In the genomic region with DNA sequence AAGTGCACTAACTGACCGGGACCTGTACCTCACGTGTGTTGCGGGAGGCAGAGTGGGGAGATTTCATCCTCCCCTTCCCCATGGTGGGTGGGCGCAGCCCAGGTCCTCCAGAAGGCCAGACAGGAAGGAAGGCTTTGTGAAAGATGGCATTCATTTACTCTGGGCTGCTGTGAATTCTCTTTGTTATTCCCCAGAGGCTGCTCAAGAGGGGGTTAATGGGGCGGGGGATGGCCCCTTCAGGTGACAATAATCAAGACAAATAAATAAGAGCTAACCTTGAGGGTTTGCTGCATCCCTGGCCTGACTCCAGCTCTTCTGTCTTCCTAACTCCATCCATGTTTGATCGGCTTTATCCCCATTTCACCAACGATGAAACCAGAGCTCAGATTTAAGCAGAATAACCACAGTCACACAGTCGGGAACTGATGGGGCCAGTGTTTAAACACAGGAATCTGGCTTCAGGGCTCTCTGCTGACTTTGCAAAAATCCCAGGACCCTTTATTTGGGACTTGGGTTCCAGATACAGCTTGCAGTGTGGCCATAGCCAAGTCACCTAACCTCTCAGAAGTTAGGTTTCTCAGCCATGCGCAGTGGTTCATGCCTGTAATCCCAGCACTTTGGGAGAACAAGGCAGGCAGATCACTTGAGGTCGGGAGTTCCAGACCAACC, we compare ENCODE assay signal across 23 cellular contexts. TPM values are rescaled to one million over a fixed set of nuclear protein-coding genes. Genes with fewer than 3 reads are reported as not detected.
DNase-seq lines count a peak whose midpoint lies in the region; ATAC-seq lines count a peak whose summit lies in the region.
"Had no signal": no experiment of that assay in that cellular context is flagged by ENCODE, and none has a peak within 500 bp of the region (broad histone marks: within the 10 kb centered on the region; RNA-seq: fewer than 3 reads in every experiment).

No MANE protein-coding gene starts in this region.

- DNase-seq in H7 (peak; percentile 77), NT2/D1 (ENCODE audit: low read depth, low spot score) (peak; percentile 93)
- DNase-seq in stimulated activated naive B cell treated with anti-CD40 and anti-IgM and Interleukin-4, amounts not matched to agents 10 μg/mL and 1 μg/mL and 100 μg/mL, for 72 hours, result no peak
- DNase-seq: activated B cell treated with CpG ODN at 0.5 μM for 24 hours; activated CD4-positive, alpha-beta memory T cell treated with anti-CD3 and anti-CD28 coated beads, Interleukin-2, amount 10 ng/mL, durations not matched to agents 7 days and 5 days; adrenal gland; CD8-positive, alpha-beta T cell; cortex of kidney; DMS53; GOT3; NCI-H146; NCI-H2171; NCI-H524 treated with DMSO at 0.1 percent for 48 hours; psoas muscle; stimulated activated CD4-positive, alpha-beta T cell treated with anti-CD3 and anti-CD28 coated beads, Interleukin-2, amount 100 ng/mL, for 24 hours; testis had no signal

- H3K4me1 ChIP-seq in NT2/D1 (ENCODE audit: insufficient read depth, insufficient read length), result peaks cover 35% of the 10 kb centered on the region
- peaks cover 49% of the 10 kb centered on the region for H3K4me1 ChIP-seq in iPS-15b (ENCODE audit: control insufficient read depth, insufficient read depth, low read length)
- H3K4me1 ChIP-seq: psoas muscle had no signal

- peak overlapping the region; percentile 42 for H3K9ac ChIP-seq in NT2/D1 (ENCODE audit: insufficient read length, low read depth)
- peak overlapping the region; percentile 1 for H3K9ac ChIP-seq in iPS-15b (ENCODE audit: low read depth, low read length)

- peak overlapping the region; percentile 42 for H3K27ac Mint-ChIP-seq in stimulated activated naive B cell treated with anti-CD40 and anti-IgM and Interleukin-4, amounts not matched to agents 10 μg/mL and 1 μg/mL and 100 μg/mL, for 72 hours
- no peak overlapping the region for H3K27ac Mint-ChIP-seq in activated T-helper 17 cell treated with anti-CD3 and anti-CD28 coated beads, Interleukin-2, amount 50 U/mL, for 72 hours
- H3K27ac Mint-ChIP-seq: activated B cell treated with CpG ODN at 0.5 μM for 24 hours; activated CD4-positive, alpha-beta memory T cell treated with anti-CD3 and anti-CD28 coated beads, Interleukin-2, amount 10 ng/mL, durations not matched to agents 7 days and 5 days; CD8-positive, alpha-beta T cell had no signal

- no peaks in the 10 kb centered on the region for H3K36me3 ChIP-seq in H7 (replicated peaks; ENCODE audit: control insufficient read depth, insufficient read depth, low read length)
- H3K36me3 ChIP-seq in NT2/D1 (ENCODE audit: insufficient read depth, insufficient read length, low read length), result no peaks in the 10 kb centered on the region
- no peaks in the 10 kb centered on the region for H3K36me3 ChIP-seq in iPS-15b (ENCODE audit: control insufficient read depth, insufficient read depth, low read length)
- H3K36me3 ChIP-seq: adrenal gland had no signal

- no peaks in the 10 kb centered on the region for H3K9me3 Mint-ChIP-seq in stimulated activated naive B cell treated with anti-CD40 and anti-IgM and Interleukin-4, amounts not matched to agents 10 μg/mL and 1 μg/mL and 100 μg/mL, for 72 hours
- no peaks in the 10 kb centered on the region for H3K9me3 Mint-ChIP-seq in activated T-helper 17 cell treated with anti-CD3 and anti-CD28 coated beads, Interleukin-2, amount 50 U/mL, for 72 hours
- H3K9me3 Mint-ChIP-seq: activated B cell treated with CpG ODN at 0.5 μM for 24 hours; activated CD4-positive, alpha-beta memory T cell treated with anti-CD3 and anti-CD28 coated beads, Interleukin-2, amount 10 ng/mL, durations not matched to agents 7 days and 5 days; CD8-positive, alpha-beta T cell; neural crest cell; stimulated activated memory B cell treated with anti-CD40 and anti-IgM and Interleukin-4, amounts not matched to agents 10 μg/mL and 1 μg/mL and 100 μg/mL, for 72 hours had no signal

- peaks cover 0 to 11% of the 10 kb centered on the region in 2 donors for H3K27me3 Mint-ChIP-seq in stimulated activated naive B cell treated with anti-CD40 and anti-IgM and Interleukin-4, amounts not matched to agents 10 μg/mL and 1 μg/mL and 100 μg/mL, for 72 hours
- H3K27me3 Mint-ChIP-seq in activated T-helper 17 cell treated with anti-CD3 and anti-CD28 coated beads, Interleukin-2, amount 50 U/mL, for 72 hours, result no peaks in the 10 kb centered on the region
- H3K27me3 Mint-ChIP-seq: activated B cell treated with CpG ODN at 0.5 μM for 24 hours had no signal

- H3K9me3 ChIP-seq in NT2/D1 (ENCODE audit: insufficient read depth, low read length) (no peaks in the 10 kb centered on the region), iPS-15b (ENCODE audit: control insufficient read depth, insufficient read depth, low read length) (no peaks in the 10 kb centered on the region)
- H3K9me3 ChIP-seq: adrenal gland, psoas muscle, testis had no signal

- peak overlapping the region; percentile 18; the same call in 1 of the 2 replicates for H3K4me3 ChIP-seq in H7 (ENCODE audit: insufficient read depth, low read depth, low read length)
- peak overlapping the region; percentile 22 for H3K4me3 ChIP-seq in NT2/D1 (ENCODE audit: insufficient read length, low read depth)
- peak overlapping the region; percentile 31 for H3K4me3 ChIP-seq in iPS-15b (ENCODE audit: low read depth, low read length)
- H3K4me3 ChIP-seq: adrenal gland, psoas muscle, skin epidermis, testis had no signal

- H3K4me1 Mint-ChIP-seq in stimulated activated naive B cell treated with anti-CD40 and anti-IgM and Interleukin-4, amounts not matched to agents 10 μg/mL and 1 μg/mL and 100 μg/mL, for 72 hours, result peaks cover 41 to 50% of the 10 kb centered on the region in 2 donors
- no peaks in the 10 kb centered on the region for H3K4me1 Mint-ChIP-seq in activated T-helper 17 cell treated with anti-CD3 and anti-CD28 coated beads, Interleukin-2, amount 50 U/mL, for 72 hours

- H3K27me3 ChIP-seq in H7 (ENCODE audit: control insufficient read depth, insufficient read depth, low read length) (no peaks in the 10 kb centered on the region), NT2/D1 (ENCODE audit: insufficient read depth, insufficient read length) (no peaks in the 10 kb centered on the region), iPS-15b (ENCODE audit: control insufficient read depth, insufficient read depth, low read length) (no peaks in the 10 kb centered on the region)
- H3K27me3 ChIP-seq: adrenal gland, testis had no signal

- ATAC-seq in stimulated activated naive B cell treated with anti-CD40 and anti-IgM and Interleukin-4, amounts not matched to agents 10 μg/mL and 1 μg/mL and 100 μg/mL, for 72 hours (replicated peaks), result no peak
- no peak for ATAC-seq in activated T-helper 17 cell treated with anti-CD3 and anti-CD28 coated beads, Interleukin-2, amount 50 U/mL, for 72 hours (replicated peaks)
- no peak for ATAC-seq in GM18520 (IDR thresholded peaks at IDR 0.05; ENCODE audit: unreplicated experiment)
- ATAC-seq in HG02610 (IDR thresholded peaks at IDR 0.05; ENCODE audit: unreplicated experiment), result no peak
- ATAC-seq: CD8-positive, alpha-beta T cell; stimulated activated memory B cell treated with anti-CD40 and anti-IgM and Interleukin-4, amounts not matched to agents 10 μg/mL and 1 μg/mL and 100 μg/mL, for 72 hours had no signal

- H3K36me3 Mint-ChIP-seq in stimulated activated naive B cell treated with anti-CD40 and anti-IgM and Interleukin-4, amounts not matched to agents 10 μg/mL and 1 μg/mL and 100 μg/mL, for 72 hours, result no peaks in the 10 kb centered on the region
- no peaks in the 10 kb centered on the region for H3K36me3 Mint-ChIP-seq in activated T-helper 17 cell treated with anti-CD3 and anti-CD28 coated beads, Interleukin-2, amount 50 U/mL, for 72 hours (ENCODE audit: low read depth)
- H3K36me3 Mint-ChIP-seq: CD8-positive, alpha-beta T cell; stimulated activated memory B cell treated with anti-CD40 and anti-IgM and Interleukin-4, amounts not matched to agents 10 μg/mL and 1 μg/mL and 100 μg/mL, for 72 hours had no signal

- H3K4me3 Mint-ChIP-seq in stimulated activated naive B cell treated with anti-CD40 and anti-IgM and Interleukin-4, amounts not matched to agents 10 μg/mL and 1 μg/mL and 100 μg/mL, for 72 hours, result no peak overlapping the region
- no peak overlapping the region for H3K4me3 Mint-ChIP-seq in activated T-helper 17 cell treated with anti-CD3 and anti-CD28 coated beads, Interleukin-2, amount 50 U/mL, for 72 hours
- H3K4me3 Mint-ChIP-seq: activated B cell treated with CpG ODN at 0.5 μM for 24 hours; activated CD4-positive, alpha-beta memory T cell treated with anti-CD3 and anti-CD28 coated beads, Interleukin-2, amount 10 ng/mL, durations not matched to agents 7 days and 5 days; CD8-positive, alpha-beta T cell; neural crest cell; stimulated activated memory B cell treated with anti-CD40 and anti-IgM and Interleukin-4, amounts not matched to agents 10 μg/mL and 1 μg/mL and 100 μg/mL, for 72 hours had no signal

RNA-seq across cellular contexts. Expression of a gene that starts 16.5 kb away (rescaled TPM):
- 100 and 124 TPM in 2 replicates for total RNA-seq in H7 (2014; rRNA removed; shearing (Covaris generic))
- 10 to 100 TPM; 44.4 to 53.1 TPM for total RNA-seq in activated T-helper 17 cell treated with anti-CD3 and anti-CD28 coated beads, Interleukin-2, amount 50 U/mL, for 72 hours

RNA-seq across cellular contexts. Expression of a gene that starts 32.8 kb away (rescaled TPM):
- 14.5 and 17.0 TPM in 2 replicates for total RNA-seq in H7 (2014; rRNA removed; shearing (Covaris generic))
- 10 to 100 TPM; 21.8 to 25.9 TPM for total RNA-seq in activated T-helper 17 cell treated with anti-CD3 and anti-CD28 coated beads, Interleukin-2, amount 50 U/mL, for 72 hours

RNA-seq across cellular contexts. Expression of a gene that starts 33.5 kb away (rescaled TPM):
- total RNA-seq in H7 (2014; rRNA removed; shearing (Covaris generic)), result 8.5 and 9.4 TPM in 2 replicates
- not detected for total RNA-seq in activated T-helper 17 cell treated with anti-CD3 and anti-CD28 coated beads, Interleukin-2, amount 50 U/mL, for 72 hours
- total RNA-seq: activated CD4-positive, alpha-beta memory T cell treated with anti-CD3 and anti-CD28 coated beads, Interleukin-2, amount 10 ng/mL, durations not matched to agents 7 days and 5 days; CD8-positive, alpha-beta T cell had no signal
